ENCODE assay signal across 22 cellular contexts in the genomic region with DNA sequence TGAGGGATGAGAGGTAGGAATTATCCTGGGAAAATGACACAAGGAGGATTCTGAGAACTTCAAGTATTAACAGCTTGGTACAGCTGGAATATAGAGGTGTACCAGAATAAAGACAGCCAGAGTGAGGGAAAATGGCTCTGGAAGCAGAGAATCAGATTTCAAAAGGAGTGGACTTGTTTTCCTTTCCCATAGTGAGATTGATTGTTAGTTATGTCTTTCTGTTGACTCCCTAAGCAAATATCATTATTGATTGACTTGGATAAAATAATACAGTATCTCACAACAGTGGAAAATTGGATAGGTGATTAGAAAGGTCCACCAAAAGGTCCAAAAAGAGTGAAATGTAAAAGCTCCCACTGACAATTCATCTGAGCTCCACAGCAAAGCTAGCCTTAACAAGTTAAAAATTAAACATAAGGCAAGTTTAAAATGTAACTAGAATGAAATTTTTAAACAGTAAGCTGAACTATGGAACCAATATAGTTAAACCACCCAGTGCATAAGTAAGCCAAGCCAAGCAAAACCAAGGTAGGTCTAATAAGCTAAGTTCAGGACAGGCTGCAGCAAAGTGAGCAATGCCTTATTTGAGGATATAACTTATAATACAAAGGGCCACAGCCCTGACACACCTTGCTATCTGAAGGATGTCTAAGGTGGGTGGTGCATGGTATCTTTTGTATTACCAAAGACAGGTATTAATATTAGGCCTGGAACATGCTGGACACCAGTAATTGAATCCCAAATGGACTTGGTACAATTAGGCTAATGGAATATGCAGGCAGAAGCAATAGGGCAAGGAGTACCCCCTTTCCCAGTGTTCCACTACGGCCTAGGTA. TPM values are rescaled to one million over a fixed set of nuclear protein-coding genes. Genes with fewer than 3 reads are reported as not detected.
DNase-seq lines count a peak whose midpoint lies in the region; ATAC-seq and TF ChIP-seq lines count a peak whose summit lies in the region.
"Had no signal": no experiment of that assay in that cellular context is flagged by ENCODE, and none has a peak within 500 bp of the region (broad histone marks: within the 10 kb centered on the region; RNA-seq: fewer than 3 reads in every experiment).

No MANE protein-coding gene starts in this region.

- no peaks in the 10 kb centered on the region for H3F3A ChIP-seq in neural progenitor cell (ENCODE audit: low read depth)

- POLR2A ChIA-PET in naive thymus-derived CD8-positive, alpha-beta T cell (lab: Charles Lee) = no interaction called here

- H3K27me3 ChIP-seq in neural progenitor cell = no peaks in the 10 kb centered on the region
- H3K27me3 ChIP-seq: BE2C, gastroesophageal sphincter, ovary had no signal

- H3K27ac ChIP-seq in neural progenitor cell = no peak overlapping the region
- H3K27ac ChIP-seq: gastroesophageal sphincter, ovary had no signal

- DNase-seq in NCI-H2107 treated with DMSO at 0.1 percent for 48 hours (lab: John Stamatoyannopoulos, UW; ENCODE audit: unreplicated experiment) = peak; percentile 70
- DNase-seq in NCI-H2107 (lab: John Stamatoyannopoulos, UW) = no peak
- DNase-seq in kidney tubule cell (ENCODE audit: low spot score) = peak; percentile 47
- DNase-seq in neural progenitor cell (ENCODE audit: low spot score) = no peak
- DNase-seq in AML-193 (lab: John Stamatoyannopoulos, UW) = no peak
- DNase-seq in GF-D8 (lab: John Stamatoyannopoulos, UW) = no peak
- no peak for DNase-seq in naive thymus-derived CD8-positive, alpha-beta T cell
- DNase-seq: 8988T; activated B cell treated with CpG ODN at 0.5 μM for 24 hours; activated CD4-positive, alpha-beta memory T cell treated with anti-CD3 and anti-CD28 coated beads for 36 hours; activated effector memory CD4-positive, alpha-beta T cell treated with anti-CD3 and anti-CD28 coated beads, Interleukin-2, amount 50 U/mL, for 16 hours; activated naive CD8-positive, alpha-beta T cell treated with anti-CD3 and anti-CD28 coated beads, Interleukin-2, amount 50 U/mL, for 24 hours; BE2C; mammary epithelial cell; naive B cell; NCI-H2029 treated with DMSO at 0.1 percent for 48 hours; ovary; stimulated activated CD4-positive, alpha-beta T cell treated with anti-CD3 and anti-CD28 coated beads, Interleukin-1b, Interleukin-23, amount 100 ng/mL, for 48 hours; T1000 had no signal

- H3K27me3 Mint-ChIP-seq in neural progenitor cell (ENCODE audit: insufficient read depth, low read depth) = no peaks in the 10 kb centered on the region
- no peaks in the 10 kb centered on the region for H3K27me3 Mint-ChIP-seq in naive thymus-derived CD8-positive, alpha-beta T cell
- H3K27me3 Mint-ChIP-seq: activated B cell treated with CpG ODN at 0.5 μM for 24 hours; activated CD4-positive, alpha-beta memory T cell treated with anti-CD3 and anti-CD28 coated beads for 36 hours; activated naive CD8-positive, alpha-beta T cell treated with anti-CD3 and anti-CD28 coated beads, Interleukin-2, amount 50 U/mL, for 24 hours; naive B cell; stimulated activated memory B cell treated with anti-CD40 and anti-IgM and Interleukin-4, amounts not matched to agents 10 μg/mL and 1 μg/mL and 100 μg/mL, for 72 hours had no signal

- no peak overlapping the region for H2AFZ ChIP-seq in neural progenitor cell (replicated peaks)

- no peak overlapping the region for H3K4me3 ChIP-seq in neural progenitor cell
- H3K4me3 ChIP-seq: gastroesophageal sphincter, ovary had no signal

- H3K9me3 Mint-ChIP-seq in neural progenitor cell = no peaks in the 10 kb centered on the region
- no peaks in the 10 kb centered on the region for H3K9me3 Mint-ChIP-seq in naive thymus-derived CD8-positive, alpha-beta T cell
- H3K9me3 Mint-ChIP-seq: activated B cell treated with CpG ODN at 0.5 μM for 24 hours; activated CD4-positive, alpha-beta memory T cell treated with anti-CD3 and anti-CD28 coated beads for 36 hours; activated naive CD8-positive, alpha-beta T cell treated with anti-CD3 and anti-CD28 coated beads, Interleukin-2, amount 50 U/mL, for 24 hours; naive B cell; stimulated activated memory B cell treated with anti-CD40 and anti-IgM and Interleukin-4, amounts not matched to agents 10 μg/mL and 1 μg/mL and 100 μg/mL, for 72 hours had no signal

- H3K4me2 ChIP-seq in neural progenitor cell = no peak overlapping the region

- H3K27ac Mint-ChIP-seq in neural progenitor cell = peak overlapping the region; percentile 5
- H3K27ac Mint-ChIP-seq in naive thymus-derived CD8-positive, alpha-beta T cell = peak overlapping the region in 1 of 10 donors; percentile 43
- H3K27ac Mint-ChIP-seq: activated B cell treated with CpG ODN at 0.5 μM for 24 hours; activated CD4-positive, alpha-beta memory T cell treated with anti-CD3 and anti-CD28 coated beads for 36 hours; activated naive CD8-positive, alpha-beta T cell treated with anti-CD3 and anti-CD28 coated beads, Interleukin-2, amount 50 U/mL, for 24 hours; stimulated activated memory B cell treated with anti-CD40 and anti-IgM and Interleukin-4, amounts not matched to agents 10 μg/mL and 1 μg/mL and 100 μg/mL, for 72 hours had no signal

- no peaks in the 10 kb centered on the region for H3K4me1 ChIP-seq in neural progenitor cell
- H3K4me1 ChIP-seq: BE2C, gastroesophageal sphincter had no signal

- H4K20me1 ChIP-seq in neural progenitor cell (ENCODE audit: low read depth) = no peaks in the 10 kb centered on the region

- no peaks in the 10 kb centered on the region for H3K4me1 Mint-ChIP-seq in neural progenitor cell
- peaks cover 0 to 1% (median 0%) of the 10 kb centered on the region in 4 donors for H3K4me1 Mint-ChIP-seq in naive thymus-derived CD8-positive, alpha-beta T cell
- H3K4me1 Mint-ChIP-seq: activated B cell treated with CpG ODN at 0.5 μM for 24 hours; activated naive CD8-positive, alpha-beta T cell treated with anti-CD3 and anti-CD28 coated beads, Interleukin-2, amount 50 U/mL, for 24 hours; stimulated activated memory B cell treated with anti-CD40 and anti-IgM and Interleukin-4, amounts not matched to agents 10 μg/mL and 1 μg/mL and 100 μg/mL, for 72 hours had no signal

- H3K9ac ChIP-seq in neural progenitor cell = no peak overlapping the region

- H3K36me3 ChIP-seq in neural progenitor cell = no peaks in the 10 kb centered on the region
- H3K36me3 ChIP-seq: BE2C, ovary had no signal

- no peaks in the 10 kb centered on the region for H3K79me2 ChIP-seq in neural progenitor cell (ENCODE audit: low read depth)

- H3K4me3 Mint-ChIP-seq in neural progenitor cell = no peak overlapping the region
- H3K4me3 Mint-ChIP-seq in naive thymus-derived CD8-positive, alpha-beta T cell = no peak overlapping the region
- H3K4me3 Mint-ChIP-seq: activated B cell treated with CpG ODN at 0.5 μM for 24 hours; activated CD4-positive, alpha-beta memory T cell treated with anti-CD3 and anti-CD28 coated beads for 36 hours; activated naive CD8-positive, alpha-beta T cell treated with anti-CD3 and anti-CD28 coated beads, Interleukin-2, amount 50 U/mL, for 24 hours; stimulated activated memory B cell treated with anti-CD40 and anti-IgM and Interleukin-4, amounts not matched to agents 10 μg/mL and 1 μg/mL and 100 μg/mL, for 72 hours had no signal

- ATAC-seq in HG02623 (IDR thresholded peaks at IDR 0.05; ENCODE audit: unreplicated experiment) = no peak
- ATAC-seq in naive thymus-derived CD8-positive, alpha-beta T cell = no peak
- ATAC-seq: activated naive CD8-positive, alpha-beta T cell treated with anti-CD3 and anti-CD28 coated beads, Interleukin-2, amount 50 U/mL, for 24 hours; gastroesophageal sphincter; stimulated activated memory B cell treated with anti-CD40 and anti-IgM and Interleukin-4, amounts not matched to agents 10 μg/mL and 1 μg/mL and 100 μg/mL, for 72 hours had no signal

- H3K36me3 Mint-ChIP-seq in neural progenitor cell = no peaks in the 10 kb centered on the region
- H3K36me3 Mint-ChIP-seq in naive thymus-derived CD8-positive, alpha-beta T cell = peaks cover 5 to 38% (median 11%) of the 10 kb centered on the region in 3 donors

- TF ChIP-seq CTCF in neural progenitor cell (IDR thresholded peaks at IDR 0.05) = no peak

- H3K9me3 ChIP-seq in neural progenitor cell (ENCODE audit: low read depth) = no peaks in the 10 kb centered on the region
- H3K9me3 ChIP-seq: BE2C, gastroesophageal sphincter, ovary had no signal

RNA-seq across cellular contexts. Expression of a gene that starts 21.8 kb away (rescaled TPM):
- total RNA-seq in neural progenitor cell (ENCODE audit: low replicate concordance) = 12.7 and 13.4 TPM in 2 replicates
- 10 to 100 TPM; 16.2 to 18.6 TPM for total RNA-seq in naive thymus-derived CD8-positive, alpha-beta T cell
- polyA plus RNA-seq in naive thymus-derived CD8-positive, alpha-beta T cell = 1 to 10 TPM; 5.1 to 5.8 (median 5.3) TPM

RNA-seq across cellular contexts. Expression of a gene that starts 21.8 kb away (rescaled TPM):
- 2.0 and 4.6 TPM in 2 replicates for total RNA-seq in neural progenitor cell (ENCODE audit: low replicate concordance)
- 1 to 10 TPM; 3.0 to 4.4 TPM for total RNA-seq in naive thymus-derived CD8-positive, alpha-beta T cell
- polyA plus RNA-seq in naive thymus-derived CD8-positive, alpha-beta T cell = 1 to 10 TPM; 3.8 to 9.4 (median 3.8) TPM

RNA-seq across cellular contexts. Expression of a gene that starts 47.2 kb away (rescaled TPM):
- total RNA-seq in neural progenitor cell (ENCODE audit: low replicate concordance) = 17.9 and 19.7 TPM in 2 replicates
- total RNA-seq in naive thymus-derived CD8-positive, alpha-beta T cell = 10 to 100 TPM; 48.2 to 48.8 TPM
- 10 to 100 TPM; 17.1 to 23.6 (median 18.6) TPM for polyA plus RNA-seq in naive thymus-derived CD8-positive, alpha-beta T cell

RNA-seq across cellular contexts. Expression of a gene that starts 47.4 kb away (rescaled TPM):
- 0.13 and 1.4 TPM in 2 replicates for total RNA-seq in neural progenitor cell (ENCODE audit: low replicate concordance)
- total RNA-seq in naive thymus-derived CD8-positive, alpha-beta T cell = 1 to 10 TPM; 5.0 to 5.1 TPM
- polyA plus RNA-seq in naive thymus-derived CD8-positive, alpha-beta T cell = 1 to 10 TPM in 2 of 3 donors, under 1 TPM in 1; 0.92 to 2.5 (median 1.7) TPM

Comparison
In these comparisons a context has a peak if more than half of its experiments do, and no peak if none do; other contexts are left out.
1. DNase-seq: peak in NCI-H2107 treated with DMSO at 0.1 percent for 48 hours (single experiment) and kidney tubule cell (single experiment); none in NCI-H2107 (single experiment), neural progenitor cell (single experiment), AML-193 (0 of 2), GF-D8 (single experiment) and naive thymus-derived CD8-positive, alpha-beta T cell (0 of 10).